1 cellular context compared by ENCODE assay signal in genomic region chr2:181944164-181944913, GRCh38.
TF ChIP-seq lines count a peak whose summit lies in the region.

No MANE protein-coding gene starts in this region.

TF ChIP-seq in HepG2, 621 proteins besides CTCF, POLR2A, EP300 and RAD21 (continued from another document and continues in another):
- TF ChIP-seq ZNF703 (CRISPR knock-in tag; IDR thresholded peaks at IDR 0.05; ENCODE audit: borderline replicate concordance) (no peak), TOPORS (CRISPR knock-in tag; IDR thresholded peaks at IDR 0.05) (no peak), ZNF562 (CRISPR knock-in tag; IDR thresholded peaks at IDR 0.05; ENCODE audit: borderline replicate concordance) (no peak), ZNF607 (CRISPR knock-in tag; IDR thresholded peaks at IDR 0.05; ENCODE audit: borderline replicate concordance) (no peak), RXRA (CRISPR knock-in tag; IDR thresholded peaks at IDR 0.05) (no peak), PCBP1 (IDR thresholded peaks at IDR 0.05; ENCODE audit: borderline replicate concordance, low read depth, low read length) (no peak), GTF3A (CRISPR knock-in tag; conservative IDR thresholded peaks at IDR 0.05) (no peak), GPN1 (CRISPR knock-in tag; IDR thresholded peaks at IDR 0.05; ENCODE audit: borderline replicate concordance) (no peak), LCORL (IDR thresholded peaks at IDR 0.05) (0 out of 2 replicates have a peak, but pooled peaks have one; percentile 32), LCORL (CRISPR knock-in tag; IDR thresholded peaks at IDR 0.05) (0 out of 2 replicates have a peak, but pooled peaks have one; percentile 28), ZMAT3 (CRISPR knock-in tag; conservative IDR thresholded peaks at IDR 0.05) (no peak), ZNF547 (CRISPR knock-in tag; IDR thresholded peaks at IDR 0.05) (no peak), FIP1L1 (IDR thresholded peaks at IDR 0.05; ENCODE audit: borderline replicate concordance, insufficient read depth, low read depth, low read length) (no peak), ZNF619 (CRISPR knock-in tag; IDR thresholded peaks at IDR 0.05) (no peak), ZNF776 (CRISPR knock-in tag; IDR thresholded peaks at IDR 0.05) (no peak), ZNF672 (CRISPR knock-in tag; IDR thresholded peaks at IDR 0.05) (no peak), YY1 (IDR thresholded peaks at IDR 0.05; ENCODE audit: insufficient read depth, insufficient replicate concordance, low read depth, low read length) (no peak), ZFP37 (CRISPR knock-in tag; IDR thresholded peaks at IDR 0.05; ENCODE audit: borderline replicate concordance) (no peak), ZNF543 (CRISPR knock-in tag; IDR thresholded peaks at IDR 0.05) (no peak), ZNF281 (CRISPR knock-in tag; IDR thresholded peaks at IDR 0.05; ENCODE audit: borderline replicate concordance) (no peak), ZNF646 (CRISPR knock-in tag; IDR thresholded peaks at IDR 0.05) (no peak), ZNF678 (CRISPR knock-in tag; IDR thresholded peaks at IDR 0.05) (no peak), HNF4A (CRISPR knock-in tag; IDR thresholded peaks at IDR 0.05) (peak; percentile 40), SMAD9 (CRISPR knock-in tag; IDR thresholded peaks at IDR 0.05) (no peak), RBM22 (optimal IDR thresholded peaks at IDR 0.05; ENCODE audit: low read length) (no peak), SMARCC2 (IDR thresholded peaks at IDR 0.05) (no peak), CENPT (CRISPR knock-in tag; IDR thresholded peaks at IDR 0.05; ENCODE audit: low read depth) (no peak), ZNF513 (CRISPR knock-in tag; conservative IDR thresholded peaks at IDR 0.05) (no peak), HMG20A (CRISPR knock-in tag; IDR thresholded peaks at IDR 0.05; ENCODE audit: borderline replicate concordance) (peak; percentile 65; the same call in 1 of the 2 replicates), GABPA (IDR thresholded peaks at IDR 0.05; ENCODE audit: low read depth, low read length) (no peak), GABPA (CRISPR knock-in tag; IDR thresholded peaks at IDR 0.05; ENCODE audit: low read depth) (peak; percentile 57; the same call in 1 of the 2 replicates), GZF1 (CRISPR knock-in tag; IDR thresholded peaks at IDR 0.05) (no peak), BORCS8-MEF2B (CRISPR knock-in tag; IDR thresholded peaks at IDR 0.05) (no peak), PRPF4 (IDR thresholded peaks at IDR 0.05; ENCODE audit: low read depth, low read length, poor library complexity, severe bottlenecking) (no peak), MED13 (CRISPR knock-in tag; IDR thresholded peaks at IDR 0.05) (no peak), TFE3 (CRISPR knock-in tag; IDR thresholded peaks at IDR 0.05) (peak; percentile 51; the same call in 1 of the 2 replicates), ZKSCAN1 (IDR thresholded peaks at IDR 0.05; ENCODE audit: low read length) (no peak), NFIC (IDR thresholded peaks at IDR 0.05; ENCODE audit: low read length) (peak; percentile 74), RELA (CRISPR knock-in tag; IDR thresholded peaks at IDR 0.05) (no peak), ZNF318 (CRISPR knock-in tag; IDR thresholded peaks at IDR 0.05) (no peak), PAWR (CRISPR knock-in tag; IDR thresholded peaks at IDR 0.05; ENCODE audit: borderline replicate concordance) (no peak)
